11 cellular contexts compared by ENCODE assay signal in genomic region chr14:71169028-71169427, GRCh38.
DNase-seq lines count a peak whose midpoint lies in the region; ATAC-seq and TF ChIP-seq lines count a peak whose summit lies in the region.
"Had no signal": no experiment of that assay in that cellular context is flagged by ENCODE, and none has a peak within 500 bp of the region (broad histone marks: within the 10 kb centered on the region; RNA-seq: fewer than 3 reads in every experiment).

No MANE protein-coding gene starts in this region.

- no peaks in the 10 kb centered on the region for H3K36me3 ChIP-seq in osteoblast (ENCODE audit: insufficient read depth, low read length)

- DNase-seq in NCI-H2171 treated with DMSO at 0.1 percent for 48 hours (lab: John Stamatoyannopoulos, UW), result peak; percentile 8
- DNase-seq in NCI-H2171 (lab: John Stamatoyannopoulos, UW), result no peak
- peak; percentile 27 to 28 for DNase-seq in Kasumi-1 (lab: John Stamatoyannopoulos, UW)
- no peak for DNase-seq in activated CD4-positive, alpha-beta memory T cell treated with anti-CD3 and anti-CD28 coated beads, Interleukin-2, amount 10 ng/mL, durations not matched to agents 7 days and 5 days
- DNase-seq in natural killer cell treated with Interleukin-12 subunit alpha and Interleukin-12 subunit beta and Interleukin-15 and Interleukin-18, amount 100 ng/mL, for 72 hours (ENCODE audit: low spot score), result no peak
- no peak for DNase-seq in NCI-H2227 (lab: John Stamatoyannopoulos, UW; ENCODE audit: unreplicated experiment)
- no peak for DNase-seq in osteoblast (ENCODE audit: insufficient read length, low spot score, missing footprints)
- no peak for DNase-seq in activated effector memory CD4-positive, alpha-beta T cell treated with Interleukin-2 at 50 U/mL for 16 hours
- DNase-seq: 8988T; NCI-H1105 treated with DMSO at 0.1 percent for 48 hours; stimulated activated CD4-positive, alpha-beta T cell treated with anti-CD3 and anti-CD28 coated beads, Interleukin-4, amount 100 ng/mL, for 4 hours had no signal

- no peaks in the 10 kb centered on the region for H3K27me3 ChIP-seq in osteoblast (ENCODE audit: insufficient read depth, low read length)

- no peak overlapping the region for H3K27ac Mint-ChIP-seq in activated CD4-positive, alpha-beta memory T cell treated with anti-CD3 and anti-CD28 coated beads, Interleukin-2, amount 10 ng/mL, durations not matched to agents 7 days and 5 days
- H3K27ac Mint-ChIP-seq in natural killer cell treated with Interleukin-12 subunit alpha and Interleukin-12 subunit beta and Interleukin-15 and Interleukin-18, amount 100 ng/mL, for 72 hours, result peak overlapping the region in 1 of 2 donors; percentile 65

- no peaks in the 10 kb centered on the region for H3K36me3 Mint-ChIP-seq in activated CD4-positive, alpha-beta memory T cell treated with anti-CD3 and anti-CD28 coated beads, Interleukin-2, amount 10 ng/mL, durations not matched to agents 7 days and 5 days (ENCODE audit: low read depth)
- H3K36me3 Mint-ChIP-seq in natural killer cell treated with Interleukin-12 subunit alpha and Interleukin-12 subunit beta and Interleukin-15 and Interleukin-18, amount 100 ng/mL, for 72 hours, result no peaks in the 10 kb centered on the region

- ATAC-seq in natural killer cell treated with Interleukin-12 subunit alpha and Interleukin-12 subunit beta and Interleukin-15 and Interleukin-18, amount 100 ng/mL, for 72 hours, result peak in 1 of 2 donors; percentile 55

- peaks cover 23% of the 10 kb centered on the region for H3K4me1 Mint-ChIP-seq in activated CD4-positive, alpha-beta memory T cell treated with anti-CD3 and anti-CD28 coated beads, Interleukin-2, amount 10 ng/mL, durations not matched to agents 7 days and 5 days
- peaks cover 12 to 17% of the 10 kb centered on the region in 2 donors for H3K4me1 Mint-ChIP-seq in natural killer cell treated with Interleukin-12 subunit alpha and Interleukin-12 subunit beta and Interleukin-15 and Interleukin-18, amount 100 ng/mL, for 72 hours (ENCODE audit: low read depth in 2 of 2)

- no peaks in the 10 kb centered on the region for H3K79me2 ChIP-seq in osteoblast (ENCODE audit: insufficient read depth, low read length)

- no peaks in the 10 kb centered on the region for H3K9me3 ChIP-seq in osteoblast (ENCODE audit: low read depth, low read length)

- no peaks in the 10 kb centered on the region for H3K9me3 Mint-ChIP-seq in activated CD4-positive, alpha-beta memory T cell treated with anti-CD3 and anti-CD28 coated beads, Interleukin-2, amount 10 ng/mL, durations not matched to agents 7 days and 5 days
- no peaks in the 10 kb centered on the region for H3K9me3 Mint-ChIP-seq in natural killer cell treated with Interleukin-12 subunit alpha and Interleukin-12 subunit beta and Interleukin-15 and Interleukin-18, amount 100 ng/mL, for 72 hours

- H4K20me1 ChIP-seq in osteoblast (ENCODE audit: insufficient read depth, low read length), result no peaks in the 10 kb centered on the region

- CTCF ChIA-PET in activated CD4-positive, alpha-beta memory T cell treated with anti-CD3 and anti-CD28 coated beads, Interleukin-2, amount 10 ng/mL, durations not matched to agents 7 days and 5 days (lab: Charles Lee), result interaction anchor here (1.0 kb wide), 2 partner anchors 152 to 687 kb away, joined by 3 read pairs; no protein-coding TSS in a partner anchor

- POLR2A ChIA-PET in activated CD4-positive, alpha-beta memory T cell treated with anti-CD3 and anti-CD28 coated beads, Interleukin-2, amount 10 ng/mL, durations not matched to agents 7 days and 5 days (lab: Charles Lee), result interaction anchor here (0.6 to 2.7 kb wide), 4 partner anchors 16 to 152 kb away, joined by 3 to 9 read pairs (median 6); partner anchors contain the start of gene SIPA1L1

- H3K4me1 ChIP-seq in osteoblast (ENCODE audit: insufficient read depth, low read length), result peaks cover 5% of the 10 kb centered on the region

- H3K27me3 Mint-ChIP-seq in activated CD4-positive, alpha-beta memory T cell treated with anti-CD3 and anti-CD28 coated beads, Interleukin-2, amount 10 ng/mL, durations not matched to agents 7 days and 5 days, result peaks cover 14% of the 10 kb centered on the region
- H3K27me3 Mint-ChIP-seq in natural killer cell treated with Interleukin-12 subunit alpha and Interleukin-12 subunit beta and Interleukin-15 and Interleukin-18, amount 100 ng/mL, for 72 hours, result peaks cover 16 to 24% of the 10 kb centered on the region in 2 donors

- TF ChIP-seq CTCF in osteoblast (IDR thresholded peaks at IDR 0.05; ENCODE audit: extremely low read depth, low read depth, low read length), result no peak

- H3K27ac ChIP-seq in osteoblast (ENCODE audit: low read depth, low read length), result no peak overlapping the region

- peak overlapping the region; percentile 33 for H3K4me3 Mint-ChIP-seq in activated CD4-positive, alpha-beta memory T cell treated with anti-CD3 and anti-CD28 coated beads, Interleukin-2, amount 10 ng/mL, durations not matched to agents 7 days and 5 days
- H3K4me3 Mint-ChIP-seq in natural killer cell treated with Interleukin-12 subunit alpha and Interleukin-12 subunit beta and Interleukin-15 and Interleukin-18, amount 100 ng/mL, for 72 hours, result peak overlapping the region; percentile 76

- no peak overlapping the region for H2AFZ ChIP-seq in osteoblast (ENCODE audit: low read length)

- H3K4me2 ChIP-seq in osteoblast (ENCODE audit: insufficient read depth, low read length), result no peak overlapping the region

- no peak overlapping the region for H3K4me3 ChIP-seq in osteoblast (ENCODE audit: insufficient read depth, low read length)

Comparison
In these comparisons a context has a peak if more than half of its experiments do, and no peak if none do; other contexts are left out.
1. DNase-seq: peak in NCI-H2171 treated with DMSO at 0.1 percent for 48 hours (single experiment) and Kasumi-1 (2 of 2); none in NCI-H2171 (single experiment), activated CD4-positive, alpha-beta memory T cell treated with anti-CD3 and anti-CD28 coated beads, Interleukin-2, amount 10 ng/mL, durations not matched to agents 7 days and 5 days (single experiment), natural killer cell treated with Interleukin-12 subunit alpha and Interleukin-12 subunit beta and Interleukin-15 and Interleukin-18, amount 100 ng/mL, for 72 hours (single experiment), NCI-H2227 (single experiment), osteoblast (single experiment) and activated effector memory CD4-positive, alpha-beta T cell treated with Interleukin-2 at 50 U/mL for 16 hours (single experiment).